In the genomic region with DNA sequence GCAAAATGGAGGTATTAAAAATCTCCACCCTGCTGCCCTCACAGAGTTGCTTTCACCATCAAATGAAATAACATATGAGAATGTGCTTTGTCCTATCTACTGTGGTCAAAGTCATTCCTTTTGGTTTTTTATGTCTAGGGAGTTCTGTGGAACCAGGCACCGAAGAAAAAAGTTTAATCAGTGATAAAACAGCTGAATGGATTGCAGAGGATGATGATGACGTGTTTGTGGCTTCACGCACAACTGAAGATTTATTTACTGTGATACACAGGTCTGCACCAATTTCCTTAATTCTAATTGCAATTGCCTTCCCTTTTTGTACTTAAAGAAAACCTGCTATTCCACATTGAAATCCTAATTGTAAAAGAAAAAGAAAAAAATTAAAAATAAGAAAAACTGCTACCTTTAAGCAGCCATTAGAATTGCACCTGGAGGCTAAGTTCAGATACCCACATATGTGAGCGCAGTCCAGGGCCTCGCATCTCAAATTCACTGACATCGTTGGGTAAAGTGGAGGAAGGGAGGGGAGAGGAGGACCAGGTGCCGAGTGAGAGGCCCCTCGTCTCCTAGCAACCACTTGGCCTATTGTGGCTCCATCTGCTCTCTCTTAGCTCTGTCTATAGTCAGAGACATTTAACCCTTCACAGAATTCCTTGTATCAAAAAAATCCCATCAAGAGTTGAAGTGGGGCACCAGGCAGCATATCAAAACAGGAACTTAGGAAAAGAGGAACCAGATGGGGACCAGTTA, we compare ENCODE assay signal across 13 cellular contexts. TPM values are rescaled to one million over a fixed set of nuclear protein-coding genes. Genes with fewer than 3 reads are reported as not detected.
DNase-seq lines count a peak whose midpoint lies in the region; TF ChIP-seq lines count a peak whose summit lies in the region.
"Had no signal": no experiment of that assay in that cellular context is flagged by ENCODE, and none has a peak within 500 bp of the region (broad histone marks: within the 10 kb centered on the region; RNA-seq: fewer than 3 reads in every experiment).

No MANE protein-coding gene starts in this region.

- TF ChIP-seq CTCF in hepatocyte (IDR thresholded peaks at IDR 0.05; ENCODE audit: poor library complexity) = no peak
- no peak for TF ChIP-seq CTCF in osteocyte (IDR thresholded peaks at IDR 0.05)

- H3K4me2 ChIP-seq in hepatocyte = no peak overlapping the region

- CTCF ChIA-PET in activated CD4-positive, alpha-beta memory T cell treated with anti-CD3 and anti-CD28 coated beads for 36 hours (lab: Charles Lee) = interaction anchor here (1.0 to 3.0 kb wide), 3 partner anchors 10 to 124 kb away, joined by 3 to 10 read pairs (median 3); no protein-coding TSS in a partner anchor

- no peaks in the 10 kb centered on the region for H3K79me2 ChIP-seq in hepatocyte

- H3K4me1 ChIP-seq in hepatocyte (ENCODE audit: insufficient read depth) = no peaks in the 10 kb centered on the region
- H3K4me1 ChIP-seq: SJSA1, testis had no signal

- H3K27ac ChIP-seq in hepatocyte = no peak overlapping the region
- H3K27ac ChIP-seq: SJSA1, testis had no signal

- no peaks in the 10 kb centered on the region for H4K20me1 ChIP-seq in hepatocyte (ENCODE audit: insufficient read depth, poor library complexity, severe bottlenecking)

- H3K9me3 ChIP-seq in hepatocyte (ENCODE audit: low read depth) = no peaks in the 10 kb centered on the region
- H3K9me3 ChIP-seq: SJSA1, testis had no signal

- no peaks in the 10 kb centered on the region for H3K9me3 Mint-ChIP-seq in osteocyte (ENCODE audit: unreplicated experiment)
- no peaks in the 10 kb centered on the region for H3K9me3 Mint-ChIP-seq in activated CD4-positive, alpha-beta memory T cell treated with anti-CD3 and anti-CD28 coated beads for 36 hours
- H3K9me3 Mint-ChIP-seq: activated CD8-positive, alpha-beta T cell treated with anti-CD3 and anti-CD28 coated beads for 36 hours; CD4-positive, CD25-positive, alpha-beta regulatory T cell; IgD-negative memory B cell had no signal

- H3K9me2 ChIP-seq in hepatocyte (replicated peaks; ENCODE audit: insufficient read depth) = no peaks in the 10 kb centered on the region

- H2AFZ ChIP-seq in hepatocyte = no peak overlapping the region

- peaks cover 4% of the 10 kb centered on the region for H3K36me3 Mint-ChIP-seq in osteocyte (ENCODE audit: unreplicated experiment)
- peaks cover 1% of the 10 kb centered on the region for H3K36me3 Mint-ChIP-seq in activated CD4-positive, alpha-beta memory T cell treated with anti-CD3 and anti-CD28 coated beads for 36 hours
- H3K36me3 Mint-ChIP-seq: CD4-positive, CD25-positive, alpha-beta regulatory T cell; IgD-negative memory B cell had no signal

- H3K4me3 Mint-ChIP-seq in osteocyte (ENCODE audit: unreplicated experiment) = no peak overlapping the region
- no peak overlapping the region for H3K4me3 Mint-ChIP-seq in activated CD4-positive, alpha-beta memory T cell treated with anti-CD3 and anti-CD28 coated beads for 36 hours
- H3K4me3 Mint-ChIP-seq: activated CD8-positive, alpha-beta T cell treated with anti-CD3 and anti-CD28 coated beads for 36 hours had no signal

- intact Hi-C loops in activated CD4-positive, alpha-beta memory T cell treated with anti-CD3 and anti-CD28 coated beads for 36 hours (cut with micrococcal nuclease) = loop anchor here (5.0 kb wide), 1 partner anchor 205 kb away; no protein-coding TSS in a partner anchor

- no peak overlapping the region for H3K4me3 ChIP-seq in hepatocyte
- H3K4me3 ChIP-seq: SJSA1, testis had no signal

- H3K27me3 ChIP-seq in hepatocyte = no peaks in the 10 kb centered on the region
- H3K27me3 ChIP-seq: SJSA1, testis had no signal

- no peaks in the 10 kb centered on the region for H3K4me1 Mint-ChIP-seq in osteocyte (ENCODE audit: unreplicated experiment)
- H3K4me1 Mint-ChIP-seq in activated CD4-positive, alpha-beta memory T cell treated with anti-CD3 and anti-CD28 coated beads for 36 hours (ENCODE audit: low read depth) = peaks cover 29% of the 10 kb centered on the region

- 52% methylated on average over 8 of the region's 8 CpGs for WGBS in hepatocyte (ENCODE audit: low lambda C conversion rate, missing lambda C conversion rate)

- H3K27me3 Mint-ChIP-seq in osteocyte (ENCODE audit: unreplicated experiment) = no peaks in the 10 kb centered on the region
- no peaks in the 10 kb centered on the region for H3K27me3 Mint-ChIP-seq in activated CD4-positive, alpha-beta memory T cell treated with anti-CD3 and anti-CD28 coated beads for 36 hours

- no peaks in the 10 kb centered on the region for H3K36me3 ChIP-seq in hepatocyte (replicated peaks; ENCODE audit: insufficient read depth, low read depth)
- H3K36me3 ChIP-seq: SJSA1 had no signal

- DNase-seq in DMS153 (lab: John Stamatoyannopoulos, UW) = peak; percentile 86
- peak; percentile 88 for DNase-seq in NCI-H1417 treated with DMSO at 0.1 percent for 48 hours (lab: John Stamatoyannopoulos, UW)
- peak; percentile 52 for DNase-seq in NCI-H526 treated with DMSO at 0.1 percent for 48 hours (lab: John Stamatoyannopoulos, UW)
- DNase-seq in hepatocyte (ENCODE audit: low spot score) = peak; percentile 26
- DNase-seq in osteocyte (ENCODE audit: extremely low spot score, unreplicated experiment) = no peak
- no peak for DNase-seq in activated CD8-positive, alpha-beta memory T cell treated with anti-CD3 and anti-CD28 coated beads, Interleukin-2, amount 50 U/mL, for 4 hours
- DNase-seq in activated T-cell treated with anti-CD3 and anti-CD28 coated beads, Interleukin-2, amount 50 U/mL, for 48 hours = no peak
- DNase-seq in activated CD4-positive, alpha-beta memory T cell treated with anti-CD3 and anti-CD28 coated beads for 36 hours = no peak
- DNase-seq: activated CD8-positive, alpha-beta T cell treated with anti-CD3 and anti-CD28 coated beads for 36 hours; testis had no signal

- POLR2A ChIA-PET in activated CD4-positive, alpha-beta memory T cell treated with anti-CD3 and anti-CD28 coated beads for 36 hours (lab: Charles Lee) = no interaction called here

- no peak overlapping the region for H3K27ac Mint-ChIP-seq in osteocyte (ENCODE audit: unreplicated experiment)
- H3K27ac Mint-ChIP-seq in activated CD4-positive, alpha-beta memory T cell treated with anti-CD3 and anti-CD28 coated beads for 36 hours = no peak overlapping the region
- H3K27ac Mint-ChIP-seq: activated CD8-positive, alpha-beta T cell treated with anti-CD3 and anti-CD28 coated beads for 36 hours had no signal

RNA-seq across cellular contexts. Expression of gene RTL5, which starts 10.6 kb away (rescaled TPM):
- total RNA-seq in hepatocyte = 2.0 and 2.5 TPM in 2 replicates
- polyA plus RNA-seq in hepatocyte = 1.5 and 2.6 TPM in 2 replicates
- 19.5 and 19.9 TPM in 2 replicates for total RNA-seq in osteocyte
- under 1 TPM; 0.76 to 0.92 TPM for total RNA-seq in activated CD4-positive, alpha-beta memory T cell treated with anti-CD3 and anti-CD28 coated beads for 36 hours
- polyA plus RNA-seq: IgD-negative memory B cell had no signal

RNA-seq across cellular contexts. Expression of gene PIN4, which starts 39.3 kb away (rescaled TPM):
- total RNA-seq in hepatocyte (11.1 and 16.3 TPM in 2 replicates), osteocyte (10.9 and 12.1 TPM in 2 replicates)
- polyA plus RNA-seq in hepatocyte = 39.4 and 41.4 TPM in 2 replicates
- 1 to 10 TPM; 7.5 to 7.8 TPM for total RNA-seq in activated CD4-positive, alpha-beta memory T cell treated with anti-CD3 and anti-CD28 coated beads for 36 hours

Comparison
In these comparisons a context has a peak if more than half of its experiments do, and no peak if none do; other contexts are left out.
1. DNase-seq: peak in DMS153 (single experiment), NCI-H1417 treated with DMSO at 0.1 percent for 48 hours (single experiment), NCI-H526 treated with DMSO at 0.1 percent for 48 hours (single experiment) and hepatocyte (single experiment); none in osteocyte (single experiment), activated CD8-positive, alpha-beta memory T cell treated with anti-CD3 and anti-CD28 coated beads, Interleukin-2, amount 50 U/mL, for 4 hours (single experiment), activated T-cell treated with anti-CD3 and anti-CD28 coated beads, Interleukin-2, amount 50 U/mL, for 48 hours (0 of 2) and activated CD4-positive, alpha-beta memory T cell treated with anti-CD3 and anti-CD28 coated beads for 36 hours (single experiment).